ENCODE assay signal across 16 cellular contexts in the genomic region with DNA sequence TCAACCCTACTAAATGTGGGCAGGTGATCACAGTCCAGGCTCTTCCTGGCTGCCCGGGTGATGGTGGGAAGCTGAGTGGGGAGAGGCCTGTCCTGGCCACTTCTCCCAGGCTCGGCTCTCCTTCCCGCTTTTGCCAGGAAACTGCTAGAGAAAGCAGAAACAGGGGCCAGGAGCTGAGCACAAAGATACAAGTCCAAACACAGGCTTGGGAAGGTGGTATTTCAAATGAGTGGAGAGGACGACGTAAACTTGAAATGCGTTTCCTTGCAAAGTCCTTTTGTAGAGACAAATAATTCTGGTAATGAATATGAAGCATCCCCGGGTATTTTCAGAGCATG.
DNase-seq lines count a peak whose midpoint lies in the region; ATAC-seq and TF ChIP-seq lines count a peak whose summit lies in the region.
"Had no signal": no experiment of that assay in that cellular context is flagged by ENCODE, and none has a peak within 500 bp of the region (broad histone marks: within the 10 kb centered on the region; RNA-seq: fewer than 3 reads in every experiment).

No MANE protein-coding gene starts in this region.

- H3K4me3 ChIP-seq in GM12875 (ENCODE audit: low read depth, low read length) (peak overlapping the region; percentile 19), uterus (no peak overlapping the region)
- H3K4me3 ChIP-seq: cardiac muscle cell, gastroesophageal sphincter, testis had no signal

- H3K4me1 ChIP-seq in uterus, result peaks cover 0 to 12% of the 10 kb centered on the region in 2 donors
- H3K4me1 ChIP-seq: testis had no signal

- no peaks in the 10 kb centered on the region for H3K27me3 ChIP-seq in layer of hippocampus (ENCODE audit: control insufficient read depth, insufficient read depth, low read length)
- H3K27me3 ChIP-seq in uterus, result no peaks in the 10 kb centered on the region
- H3K27me3 ChIP-seq: cardiac muscle cell, gastroesophageal sphincter, testis had no signal

- ATAC-seq in GM18505 (IDR thresholded peaks at IDR 0.05; ENCODE audit: unreplicated experiment), result no peak
- no peak for ATAC-seq in GM19463 (IDR thresholded peaks at IDR 0.05; ENCODE audit: unreplicated experiment)
- ATAC-seq: gastroesophageal sphincter had no signal

- intact Hi-C loops in uterus (cut with DNase I; ENCODE audit: low total_unique reads), result no loop called here

- peak; percentile 52 for DNase-seq in RKO (ENCODE audit: low spot score)
- no peak for DNase-seq in uterus
- no peak for DNase-seq in activated CD4-positive, CD25-positive, alpha-beta regulatory T cell (lab: John Stamatoyannopoulos, UW)
- DNase-seq: activated CD4-positive, alpha-beta T cell treated with anti-CD3 and anti-CD28 coated beads, Interleukin-2, amount 10 ng/mL, durations not matched to agents 7 days and 5 days; activated gamma-delta T cell treated with Interleukin-2 at 50 U/mL for 16 hours; KBM-7; MV-4-11; NCI-H187; testis had no signal

- no peaks in the 10 kb centered on the region for H3K36me3 ChIP-seq in uterus
- H3K36me3 ChIP-seq: cardiac muscle cell had no signal

- peak overlapping the region; percentile 4 for H3K27ac ChIP-seq in layer of hippocampus (ENCODE audit: low read depth, low read length)
- H3K27ac ChIP-seq in uterus, result peak overlapping the region; percentile 16 to 21
- H3K27ac ChIP-seq: cardiac muscle cell, RWPE1, testis had no signal

- TF ChIP-seq POLR2A in uterus (IDR thresholded peaks at IDR 0.05) (no peak), GM18505 (IDR thresholded peaks at IDR 0.05; ENCODE audit: borderline replicate concordance, extremely low read depth, insufficient read depth, insufficient read length) (no peak)

- no peak for TF ChIP-seq CTCF in GM12875 (IDR thresholded peaks at IDR 0.05; ENCODE audit: borderline replicate concordance, insufficient read depth, low read depth, low read length)
- TF ChIP-seq CTCF in uterus (IDR thresholded peaks at IDR 0.05), result no peak

- H3K9me3 ChIP-seq in uterus, result no peaks in the 10 kb centered on the region
- H3K9me3 ChIP-seq: gastroesophageal sphincter, testis had no signal
